ENCODE assay signal across 8 cellular contexts in genomic region chr10:931326-932318, GRCh38. TPM values are rescaled to one million over a fixed set of nuclear protein-coding genes. Genes with fewer than 3 reads are reported as not detected.
DNase-seq lines count a peak whose midpoint lies in the region; ATAC-seq and TF ChIP-seq lines count a peak whose summit lies in the region.

Gene LARP4B (minus strand): TSS chr10:931705. CDS start chr10:885721, 45,984 bp downstream.

- H3K79me2 ChIP-seq in SK-N-SH (ENCODE audit: insufficient read depth): peaks cover 45% of the 10 kb centered on the region

- H3K27me3 ChIP-seq in SK-N-SH (ENCODE audit: insufficient read depth): no peaks in the 10 kb centered on the region

- no peaks in the 10 kb centered on the region for H3K9me2 ChIP-seq in SK-N-SH

- peak; percentile 98 for DNase-seq in GM10248 (ENCODE audit: extremely low spot score)
- DNase-seq in NCI-H1092 (lab: John Stamatoyannopoulos, UW): peak; percentile 65
- peak; percentile 99 for DNase-seq in SK-N-SH
- peak; percentile 97 for DNase-seq in activated naive CD4-positive, alpha-beta T cell treated with anti-CD3 and anti-CD28 coated beads, Interleukin-2, amount 50 U/mL, for 16 hours
- peak; percentile 98 for DNase-seq in germinal center (ENCODE audit: low spot score)
- DNase-seq in non-pigmented ciliary epithelial cell (ENCODE audit: low read depth): peak; percentile 82
- peak; percentile 61 to 99 (median 94) for DNase-seq in substantia nigra (lab: John Stamatoyannopoulos, UW)

- no peak within 1 kb of the TSS for H2AFZ ChIP-seq in SK-N-SH (ENCODE audit: low read depth)

- ATAC-seq in HG02610 (IDR thresholded peaks at IDR 0.05; ENCODE audit: unreplicated experiment): peak; percentile 95

- no peaks in the 10 kb centered on the region for H3K9me3 ChIP-seq in SK-N-SH

- POLR2A ChIA-PET in GM10248 (lab: Yijun Ruan, JAX) (interaction anchor here (0.6 to 1.0 kb wide), 2 partner anchors 62 to 117 kb away, joined by 3 to 4 read pairs; partner anchors contain the start of gene IDI1), SK-N-SH (lab: Yijun Ruan, JAX) (interaction anchor here (0.6 to 1.2 kb wide), 5 partner anchors 31 to 124 kb away, joined by 3 to 7 read pairs (median 3); partner anchors contain the start of genes IDI1 and WDR37)

- peak within 1 kb of the TSS; percentile 68 to 76 for H3K4me3 ChIP-seq in SK-N-SH (ENCODE audit: low read depth in 2 of 2, low read length in 1 of 2)

- H3K36me3 ChIP-seq in SK-N-SH (replicated peaks in 1 of 2; ENCODE audit: control insufficient read depth in 1 of 2, insufficient read depth in 2 of 2, low read length in 1 of 2): peaks cover 0 to 5% of the 10 kb centered on the region in 2 experiments

- CTCF ChIA-PET in GM10248 (lab: Yijun Ruan, JAX) (interaction anchor here (1.0 to 1.4 kb wide), 4 partner anchors 10 to 533 kb away, joined by 3 to 5 read pairs (median 3); partner anchors contain the start of gene WDR37), SK-N-SH (lab: Yijun Ruan, JAX) (interaction anchor here (0.6 to 1.6 kb wide), 4 partner anchors 39 to 124 kb away, joined by 3 read pairs; no protein-coding TSS in a partner anchor)

- H3K9ac ChIP-seq in SK-N-SH: peak within 1 kb of the TSS; percentile 82

- no peak for TF ChIP-seq CTCF in GM10248 (IDR thresholded peaks at IDR 0.05; ENCODE audit: control extremely low read depth, extremely low read depth, low read depth, missing control alignments)
- TF ChIP-seq CTCF in SK-N-SH (IDR thresholded peaks at IDR 0.05): no peak

- H3F3A ChIP-seq in SK-N-SH (replicated peaks; ENCODE audit: insufficient read depth): no peaks in the 10 kb centered on the region

- under 1% methylated on average over 35 of the region's 137 CpGs for WGBS in SK-N-SH (ENCODE audit: low lambda C conversion rate)

- peaks cover 0 to 17% of the 10 kb centered on the region in 2 experiments; a peak in 2 of 4 replicates for H3K4me1 ChIP-seq in SK-N-SH (ENCODE audit: control insufficient read depth in 1 of 2, insufficient read depth in 2 of 2, low read depth in 1 of 2, low read length in 1 of 2)

- peak within 1 kb of the TSS; percentile 79 for H3K4me2 ChIP-seq in SK-N-SH

- H4K20me1 ChIP-seq in SK-N-SH (ENCODE audit: insufficient read depth): peaks cover 40% of the 10 kb centered on the region

- TF ChIP-seq RAD21 in SK-N-SH (IDR thresholded peaks at IDR 0.05; ENCODE audit: low read length): no peak

- TF ChIP-seq EP300 in SK-N-SH (IDR thresholded peaks at IDR 0.05; ENCODE audit: borderline replicate concordance in 1 of 2, low read depth in 1 of 2, low read length in 1 of 2): no peak

- H3K27ac ChIP-seq in SK-N-SH (ENCODE audit: low read depth in 2 of 2, low read length in 1 of 2): peak within 1 kb of the TSS; percentile 68 to 81
- peak within 1 kb of the TSS; percentile 86 for H3K27ac ChIP-seq in substantia nigra (ENCODE audit: low read depth, low read length, poor library complexity, severe bottlenecking)

TF ChIP-seq in SK-N-SH, 30 proteins besides CTCF, POLR2A, EP300 and RAD21:
- TF ChIP-seq TAF1 (IDR thresholded peaks at IDR 0.05; ENCODE audit: borderline replicate concordance, low read depth, low read length) (peak; percentile 78; the same call in 1 of the 2 replicates), GATA2 (CRISPR knock-in tag; IDR thresholded peaks at IDR 0.05) (no peak), RFX5 (IDR thresholded peaks at IDR 0.05; ENCODE audit: low read length) (peak; percentile 91), SIN3A (IDR thresholded peaks at IDR 0.05; ENCODE audit: borderline replicate concordance, low read depth, low read length) (no peak), POLR2AphosphoS5 (IDR thresholded peaks at IDR 0.05; ENCODE audit: low read depth, low read length) (peak; percentile 59), GABPA (IDR thresholded peaks at IDR 0.05; ENCODE audit: low read depth) (peak; percentile 87), ELF1 (IDR thresholded peaks at IDR 0.05) (peak; percentile 58; the same call in 1 of the 2 replicates), IRF3 (IDR thresholded peaks at IDR 0.05; ENCODE audit: low read depth, low read length) (peak; percentile 33; the same call in 1 of the 2 replicates), CHD2 (IDR thresholded peaks at IDR 0.05; ENCODE audit: low read length, partially characterized antibody) (peak; percentile 90), MXI1 (IDR thresholded peaks at IDR 0.05; ENCODE audit: low read depth, low read length) (peak; percentile 84), NRF1 (IDR thresholded peaks at IDR 0.05; ENCODE audit: low read depth, low read length) (peak; percentile 54), REST (IDR thresholded peaks at IDR 0.05; ENCODE audit: low read depth, low read length) (no peak; the same call in 1 of the 2 replicates), EZH2phosphoT487 (IDR thresholded peaks at IDR 0.05; ENCODE audit: borderline replicate concordance, low read depth) (no peak), ZBTB33 (IDR thresholded peaks at IDR 0.05; ENCODE audit: borderline replicate concordance, low read depth) (peak; percentile 74; the same call in 1 of the 2 replicates), PBX3 (IDR thresholded peaks at IDR 0.05) (peak; percentile 43), MAX (IDR thresholded peaks at IDR 0.05; ENCODE audit: low read depth) (peak; percentile 8; the same call in 1 of the 2 replicates)

RNA-seq across cellular contexts. Expression of gene LARP4B, which starts in this region (rescaled TPM):
- polyA plus RNA-seq in SK-N-SH (2012; rRNA removed): 23.3 and 25.1 TPM in 2 replicates
- 17.3 and 18.6 TPM in 2 replicates for polyA plus RNA-seq in SK-N-SH (2012; cell fraction: cytosol; rRNA removed)
- polyA plus RNA-seq in SK-N-SH (2012; cell fraction: nucleus; rRNA removed): 59.7 and 65.4 TPM in 2 replicates

Comparison
In these comparisons a context has a peak if more than half of its experiments do, and no peak if none do; other contexts are left out.
1. Peak in every context shown above with its lines: DNase-seq, ATAC-seq, H3K4me3 ChIP-seq and H3K27ac ChIP-seq.